In the genomic region with DNA sequence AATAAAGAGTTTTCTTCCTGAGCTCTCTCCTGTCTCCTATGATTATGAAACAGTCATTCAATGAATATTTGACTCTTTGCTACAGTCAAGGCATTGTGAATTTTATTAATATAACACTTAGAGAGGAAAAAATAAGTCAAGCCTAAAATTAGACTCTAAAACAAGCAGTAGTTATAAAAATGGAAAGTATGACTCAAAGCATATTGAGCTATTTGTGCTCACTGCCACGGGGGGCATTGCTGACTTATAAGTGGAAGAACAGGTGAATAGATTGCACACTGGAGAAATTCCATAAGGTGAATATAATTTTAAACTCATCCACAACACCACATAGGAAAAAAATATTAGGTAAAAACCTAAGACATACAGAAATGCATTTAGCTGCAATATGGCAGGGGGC, we compare ENCODE assay signal across 25 cellular contexts.
DNase-seq lines count a peak whose midpoint lies in the region; ATAC-seq and TF ChIP-seq lines count a peak whose summit lies in the region.
"Had no signal": no experiment of that assay in that cellular context is flagged by ENCODE, and none has a peak within 500 bp of the region (broad histone marks: within the 10 kb centered on the region; RNA-seq: fewer than 3 reads in every experiment).

No MANE protein-coding gene starts in this region.

- no TSS peak for BruUV-seq in HCT116 (replicated peaks; lab: Mats Ljungman, UMichigan)

- RAD21 ChIA-PET in HCT116 (lab: Charles Lee; ENCODE audit: low non-redundant PET in 1 of 2, low total read pairs in 2 of 2, uncharacterized antibody in 2 of 2, unreplicated experiment in 2 of 2), result no interaction called here

- no peak overlapping the region for H3K4me3 ChIP-seq in HCT116 (replicated peaks in 1 of 2; ENCODE audit: low read depth in 1 of 2, low read length in 2 of 2)
- H3K4me3 ChIP-seq: A549; BLaER1 treated with 17β-estradiol and CSF1 and Interleukin-3, amounts not matched to agents 10 nM and 100 nM; PC-9; SJCRH30 had no signal

- no peaks in the 10 kb centered on the region for H3K9me3 ChIP-seq in HCT116 (ENCODE audit: control insufficient read depth in 1 of 2, insufficient read depth in 1 of 2, low read depth in 1 of 2, low read length in 2 of 2)
- H3K9me3 ChIP-seq: A549; BLaER1 treated with 17β-estradiol and CSF1 and Interleukin-3, amounts not matched to agents 10 nM and 100 nM; SJCRH30 had no signal

- no peaks in the 10 kb centered on the region for H3K36me3 ChIP-seq in HCT116 (ENCODE audit: control insufficient read depth in 1 of 2, insufficient read depth in 2 of 2, low read length in 2 of 2)
- H3K36me3 ChIP-seq: BLaER1 treated with 17β-estradiol and CSF1 and Interleukin-3, amounts not matched to agents 10 nM and 100 nM; SJCRH30 had no signal

- TF ChIP-seq CTCF in GM12872 (IDR thresholded peaks at IDR 0.05; ENCODE audit: insufficient read depth, low read depth, low read length) (0 out of 3 replicates have a peak, but pooled peaks have one; percentile 21), HCT116 (IDR thresholded peaks at IDR 0.05 in 2 of 3, conservative IDR thresholded peaks at IDR 0.05 in 1 of 3; ENCODE audit: borderline replicate concordance in 1 of 3, insufficient read depth in 1 of 3, low read depth in 2 of 3, low read length in 2 of 3) (no peak)

- 0 out of 2 replicates have a peak, but pooled peaks have one; percentile 5 for TF ChIP-seq RAD21 in HCT116 (IDR thresholded peaks at IDR 0.05; ENCODE audit: low read depth)

- ATAC-seq in HCT116, result no peak
- ATAC-seq in GM18519 (IDR thresholded peaks at IDR 0.05; ENCODE audit: low FRiP score, unreplicated experiment), result no peak
- ATAC-seq in GM21515 (IDR thresholded peaks at IDR 0.05; ENCODE audit: unreplicated experiment), result no peak
- ATAC-seq: A549, HepG2, Right ventricle myocardium inferior, SK-N-SH treated with all-trans-retinoic acid at 6 μM for 48 hours had no signal

- POLR2A ChIA-PET in HCT116 (lab: Charles Lee), result no interaction called here

- H3K4me1 ChIP-seq in HCT116 (ENCODE audit: control insufficient read depth in 1 of 2, insufficient read depth in 2 of 2, low read length in 2 of 2), result no peaks in the 10 kb centered on the region
- H3K4me1 ChIP-seq: A549, SJCRH30 had no signal

- H3K9me2 ChIP-seq in HCT116 (ENCODE audit: insufficient read depth), result no peaks in the 10 kb centered on the region

- H3K36me3 Mint-ChIP-seq in activated naive CD8-positive, alpha-beta T cell, result no peaks in the 10 kb centered on the region
- H3K36me3 Mint-ChIP-seq in activated naive CD8-positive, alpha-beta T cell treated with anti-CD3 and anti-CD28 coated beads for 36 hours, result no peaks in the 10 kb centered on the region

- H4K20me1 ChIP-seq in HCT116 (ENCODE audit: insufficient read depth), result no peaks in the 10 kb centered on the region
- H4K20me1 ChIP-seq: BLaER1 treated with 17β-estradiol and CSF1 and Interleukin-3, amounts not matched to agents 10 nM and 100 nM had no signal

- no peaks in the 10 kb centered on the region for H3K27me3 Mint-ChIP-seq in activated naive CD8-positive, alpha-beta T cell
- H3K27me3 Mint-ChIP-seq in activated naive CD8-positive, alpha-beta T cell treated with anti-CD3 and anti-CD28 coated beads for 36 hours, result no peaks in the 10 kb centered on the region
- H3K27me3 Mint-ChIP-seq: CD4-positive, alpha-beta T cell had no signal

- no peak overlapping the region for H3K4me2 ChIP-seq in HCT116 (ENCODE audit: low read length)
- H3K4me2 ChIP-seq: A549; BLaER1 treated with 17β-estradiol and CSF1 and Interleukin-3, amounts not matched to agents 10 nM and 100 nM; PC-9 had no signal

- TF ChIP-seq POLR2A in HCT116 (IDR thresholded peaks at IDR 0.05; ENCODE audit: borderline replicate concordance, extremely low read depth, insufficient read depth, insufficient read length), result no peak

- no peak overlapping the region for H2AFZ ChIP-seq in HCT116 (ENCODE audit: low read depth, low read length, poor library complexity, severe bottlenecking)
- H2AFZ ChIP-seq: PC-9 had no signal

- peaks cover 13% of the 10 kb centered on the region for H3K4me1 Mint-ChIP-seq in activated naive CD8-positive, alpha-beta T cell (ENCODE audit: low read depth)
- peaks cover 19% of the 10 kb centered on the region for H3K4me1 Mint-ChIP-seq in activated naive CD8-positive, alpha-beta T cell treated with anti-CD3 and anti-CD28 coated beads for 36 hours

- intact Hi-C loops in HCT116 (cut with micrococcal nuclease), result no loop called here

- no peaks in the 10 kb centered on the region for H3K79me2 ChIP-seq in HCT116 (ENCODE audit: insufficient read depth, low read length)

- H3K9me3 Mint-ChIP-seq in activated naive CD8-positive, alpha-beta T cell (ENCODE audit: low read depth), result no peaks in the 10 kb centered on the region
- no peaks in the 10 kb centered on the region for H3K9me3 Mint-ChIP-seq in activated naive CD8-positive, alpha-beta T cell treated with anti-CD3 and anti-CD28 coated beads for 36 hours
- H3K9me3 Mint-ChIP-seq: CD4-positive, alpha-beta T cell had no signal

- peak overlapping the region; percentile 7 for H3K27ac Mint-ChIP-seq in activated naive CD8-positive, alpha-beta T cell
- no peak overlapping the region for H3K27ac Mint-ChIP-seq in activated naive CD8-positive, alpha-beta T cell treated with anti-CD3 and anti-CD28 coated beads for 36 hours
- H3K27ac Mint-ChIP-seq: CD4-positive, alpha-beta T cell had no signal

- H3K4me3 Mint-ChIP-seq in activated naive CD8-positive, alpha-beta T cell, result no peak overlapping the region
- H3K4me3 Mint-ChIP-seq in activated naive CD8-positive, alpha-beta T cell treated with anti-CD3 and anti-CD28 coated beads for 36 hours, result no peak overlapping the region
- H3K4me3 Mint-ChIP-seq: CD4-positive, alpha-beta T cell had no signal

- H3K9ac ChIP-seq in HCT116 (ENCODE audit: low read length), result no peak overlapping the region
- H3K9ac ChIP-seq: BLaER1 treated with 17β-estradiol and CSF1 and Interleukin-3, amounts not matched to agents 10 nM and 100 nM had no signal

- H3K27me3 ChIP-seq in HCT116 (ENCODE audit: insufficient read depth, low read length), result no peaks in the 10 kb centered on the region
- H3K27me3 ChIP-seq: BLaER1 treated with 17β-estradiol and CSF1 and Interleukin-3, amounts not matched to agents 10 nM and 100 nM; SJCRH30 had no signal

- no peak overlapping the region for H3K27ac ChIP-seq in HCT116 (ENCODE audit: low read depth, low read length)
- H3K27ac ChIP-seq: A549; BLaER1 treated with 17β-estradiol and CSF1 and Interleukin-3, amounts not matched to agents 10 nM and 100 nM; PC-9; SJCRH30 had no signal

- CTCF ChIA-PET in HCT116 (lab: Charles Lee), result interaction anchor here (1.1 kb wide), 1 partner anchor 109 kb away, joined by 3 read pairs; a partner anchor contains a TSS

- DNase-seq in activated naive CD8-positive, alpha-beta T cell treated with anti-CD3 and anti-CD28 coated beads for 36 hours, result no peak
- DNase-seq in HCT116 (ENCODE audit: low read depth, low spot score), result no peak
- DNase-seq in myocyte (ENCODE audit: low read depth), result peak; percentile 9
- no peak for DNase-seq in inferior parietal cortex (ENCODE audit: extremely low spot score)
- DNase-seq: AML-193; CD4-positive, alpha-beta T cell; H7; Karpas-422; NCI-H1092 treated with DMSO at 0.1 percent for 48 hours; NCI-H1436; NCI-H187 treated with DMSO at 0.1 percent for 48 hours; NCI-H2107; NCI-H524; NCI-H748 treated with DMSO at 0.1 percent for 48 hours; SJCRH30 had no signal

TF ChIP-seq in HCT116, 20 proteins besides CTCF, POLR2A, EP300 and RAD21 (continues in another document):
- TF ChIP-seq, protein P1, sequence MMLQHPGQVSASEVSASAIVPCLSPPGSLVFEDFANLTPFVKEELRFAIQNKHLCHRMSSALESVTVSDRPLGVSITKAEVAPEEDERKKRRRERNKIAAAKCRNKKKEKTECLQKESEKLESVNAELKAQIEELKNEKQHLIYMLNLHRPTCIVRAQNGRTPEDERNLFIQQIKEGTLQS (IDR thresholded peaks at IDR 0.05), result no peak
- TF ChIP-seq, protein P2, sequence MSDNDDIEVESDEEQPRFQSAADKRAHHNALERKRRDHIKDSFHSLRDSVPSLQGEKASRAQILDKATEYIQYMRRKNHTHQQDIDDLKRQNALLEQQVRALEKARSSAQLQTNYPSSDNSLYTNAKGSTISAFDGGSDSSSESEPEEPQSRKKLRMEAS (IDR thresholded peaks at IDR 0.05), result no peak
- no peak for TF ChIP-seq JUND (IDR thresholded peaks at IDR 0.05)
- no peak for TF ChIP-seq EZH2 (IDR thresholded peaks at IDR 0.05)
- no peak for TF ChIP-seq ZFX (IDR thresholded peaks at IDR 0.05)
- no peak for TF ChIP-seq YY1 (IDR thresholded peaks at IDR 0.05; ENCODE audit: extremely low read depth, insufficient replicate concordance, low read depth, low read length)
- TF ChIP-seq ZNF274 (IDR thresholded peaks at IDR 0.05; ENCODE audit: low read depth, low read length), result no peak
- no peak for TF ChIP-seq CEBPB (IDR thresholded peaks at IDR 0.05; ENCODE audit: low read depth)
- TF ChIP-seq EGR1 (IDR thresholded peaks at IDR 0.05; ENCODE audit: low read depth), result no peak
- TF ChIP-seq TCF7L2 (IDR thresholded peaks at IDR 0.05; ENCODE audit: borderline replicate concordance, extremely low read depth, insufficient read depth, insufficient read length), result no peak
- no peak for TF ChIP-seq SP1 (IDR thresholded peaks at IDR 0.05; ENCODE audit: low read depth)
- no peak for TF ChIP-seq EZH2phosphoT487 (IDR thresholded peaks at IDR 0.05; ENCODE audit: borderline replicate concordance)
